18 cellular contexts compared by ENCODE assay signal in genomic region chr10:120052964-120053363, GRCh38.
A peak's percentile ranks its signal among the peaks of the same experiment; 100 is the strongest.
DNase-seq lines count a peak whose midpoint lies in the region; TF ChIP-seq lines count a peak whose summit lies in the region.
"Had no signal": no experiment of that assay in that cellular context is flagged by ENCODE, and none has a peak within 500 bp of the region (broad histone marks: within the 10 kb centered on the region; RNA-seq: fewer than 3 reads in every experiment).

No MANE protein-coding gene starts in this region.

- no peak overlapping the region for H2BK120ac ChIP-seq in H9 (ENCODE audit: low read depth, low read length, poor library complexity, severe bottlenecking)

- no peaks in the 10 kb centered on the region for H3K79me1 ChIP-seq in H9 (ENCODE audit: insufficient read depth, low read depth, low read length, poor library complexity, severe bottlenecking)

- H3K4me3 ChIP-seq in prostate gland, result no peak overlapping the region
- H3K4me3 ChIP-seq in brain microvascular endothelial cell (ENCODE audit: low read depth, low read length), result no peak overlapping the region
- no peak overlapping the region for H3K4me3 ChIP-seq in tibial nerve
- H3K4me3 ChIP-seq: BLaER1 treated with 17β-estradiol and CSF1 and Interleukin-3, amounts not matched to agents 10 nM and 100 nM; HAP-1 had no signal

- intact Hi-C loops in prostate gland (cut with DNase I), result no loop called here

- DNase-seq in H9 (no peak), SW480 (ENCODE audit: low spot score) (peak; percentile 13), inferior parietal cortex (ENCODE audit: extremely low spot score) (peak; percentile 2), prostate gland (ENCODE audit: low spot score) (peak; percentile 70), erythroblast (lab: John Stamatoyannopoulos, UW) (no peak), brain microvascular endothelial cell (no peak), NCI-H524 treated with DMSO at 0.1 percent for 48 hours (lab: John Stamatoyannopoulos, UW) (no peak), tibial nerve (ENCODE audit: low spot score in 2 of 2) (no peak)
- DNase-seq: ACHN; Calu3; CD4-positive, alpha-beta T cell; DMS 273 treated with DMSO at 0.1 percent for 48 hours; DMS79; EL; GOT3; HFFc6 had no signal

- no peak overlapping the region for H3K27ac ChIP-seq in H9 (ENCODE audit: insufficient read length, low read depth, low read length)
- H3K27ac ChIP-seq in prostate gland, result no peak overlapping the region
- no peak overlapping the region for H3K27ac ChIP-seq in brain microvascular endothelial cell
- no peak overlapping the region for H3K27ac ChIP-seq in tibial nerve
- H3K27ac ChIP-seq: BLaER1 treated with 17β-estradiol and CSF1 and Interleukin-3, amounts not matched to agents 10 nM and 100 nM had no signal

- no CpG with 5 or more reads among the region's 1 CpG for WGBS in H9 (ENCODE audit: extremely low coverage, insufficient read length, low lambda C conversion rate)
- WGBS in prostate gland, result 7% methylated on average over 1 of the region's 1 CpG
- WGBS in tibial nerve, 2 donors, result 32 to 56% methylated on average over 1 of the region's 1 CpG

- H3K4me3 Mint-ChIP-seq in H9, result no peak overlapping the region
- H3K4me3 Mint-ChIP-seq: CD4-positive, alpha-beta T cell; HFFc6 had no signal

- H4K20me1 ChIP-seq in H9 (ENCODE audit: control insufficient read depth, insufficient read depth, insufficient read length), result no peaks in the 10 kb centered on the region
- H4K20me1 ChIP-seq: BLaER1 treated with 17β-estradiol and CSF1 and Interleukin-3, amounts not matched to agents 10 nM and 100 nM had no signal

- H4K91ac ChIP-seq in H9 (ENCODE audit: insufficient read length, low read depth, low read length), result no peak overlapping the region

- H2BK20ac ChIP-seq in H9 (ENCODE audit: low read depth, low read length, poor library complexity, severe bottlenecking), result no peak overlapping the region

- no peak overlapping the region for H3T11ph ChIP-seq in H9 (ENCODE audit: low read length)

- H4K8ac ChIP-seq in H9 (replicated peaks; ENCODE audit: insufficient read length, low read depth, low read length), result no peak overlapping the region

- H3K27ac Mint-ChIP-seq in H9, result no peak overlapping the region
- H3K27ac Mint-ChIP-seq: CD4-positive, alpha-beta T cell; HFFc6 had no signal

- no peak overlapping the region for H4K5ac ChIP-seq in H9 (ENCODE audit: insufficient read length, low read depth, low read length)

- peak overlapping the region; percentile 58 for H3K18ac ChIP-seq in H9 (ENCODE audit: insufficient read length, low read depth, low read length)

- no peak overlapping the region for H2BK12ac ChIP-seq in H9 (ENCODE audit: insufficient read length, low read depth, low read length)

- H3K4me1 ChIP-seq in H9 (ENCODE audit: insufficient read depth, low read length) (peaks cover 2% of the 10 kb centered on the region; the same call in 1 of the 2 replicates), prostate gland (replicated peaks) (peaks cover 3% of the 10 kb centered on the region), tibial nerve (no peaks in the 10 kb centered on the region)
- H3K4me1 ChIP-seq: HAP-1 had no signal

- in situ Hi-C loops in brain microvascular endothelial cell (cut with HindIII; ENCODE audit: low pct_ligation_motif_present, low sequenced_read_pairs), result no loop called here

- H2BK15ac ChIP-seq in H9 (ENCODE audit: low read depth, low read length), result no peak overlapping the region

- TF ChIP-seq POLR2A in prostate gland (IDR thresholded peaks at IDR 0.05), result no peak
- TF ChIP-seq POLR2A in erythroblast (IDR thresholded peaks at IDR 0.05; ENCODE audit: low read length), result no peak
- no peak for TF ChIP-seq POLR2A in tibial nerve (IDR thresholded peaks at IDR 0.05)

- no peak overlapping the region for H2AFZ ChIP-seq in H9 (ENCODE audit: low read length)

- H3K36me3 ChIP-seq in prostate gland (no peaks in the 10 kb centered on the region), brain microvascular endothelial cell (replicated peaks) (no peaks in the 10 kb centered on the region), tibial nerve (no peaks in the 10 kb centered on the region)
- H3K36me3 ChIP-seq: BLaER1 treated with 17β-estradiol and CSF1 and Interleukin-3, amounts not matched to agents 10 nM and 100 nM; HAP-1 had no signal

- H3K9me3 Mint-ChIP-seq in H9, result no peaks in the 10 kb centered on the region
- H3K9me3 Mint-ChIP-seq: CD4-positive, alpha-beta T cell had no signal

- peaks cover 19 to 27% of the 10 kb centered on the region in 2 experiments for H3K4me1 Mint-ChIP-seq in H9

- no peak overlapping the region for H2AK5ac ChIP-seq in H9 (ENCODE audit: insufficient read length, low read length)

- H3K9me3 ChIP-seq in H9 (ENCODE audit: control insufficient read depth, low read depth, low read length) (no peaks in the 10 kb centered on the region), prostate gland (no peaks in the 10 kb centered on the region), tibial nerve (peaks cover 0 to 7% (median 0%) of the 10 kb centered on the region in 4 donors)
- H3K9me3 ChIP-seq: HAP-1 had no signal

- no peaks in the 10 kb centered on the region for H3K79me2 ChIP-seq in H9 (ENCODE audit: insufficient read depth, low read length)

- H3K23me2 ChIP-seq in H9 (ENCODE audit: insufficient read length, low read depth, low read length, poor library complexity, severe bottlenecking), result no peaks in the 10 kb centered on the region

- no peak overlapping the region for H3K4me2 ChIP-seq in H9 (ENCODE audit: insufficient read depth, insufficient read length, low read length)
- H3K4me2 ChIP-seq: BLaER1 treated with 17β-estradiol and CSF1 and Interleukin-3, amounts not matched to agents 10 nM and 100 nM had no signal

- H2BK5ac ChIP-seq in H9 (ENCODE audit: insufficient read length, low read length), result no peak overlapping the region

- H3K27me3 ChIP-seq in H9 (ENCODE audit: insufficient read depth, low read length) (no peaks in the 10 kb centered on the region), prostate gland (replicated peaks; ENCODE audit: insufficient read depth) (no peaks in the 10 kb centered on the region), brain microvascular endothelial cell (replicated peaks) (no peaks in the 10 kb centered on the region), tibial nerve (no peaks in the 10 kb centered on the region)
- H3K27me3 ChIP-seq: BLaER1 treated with 17β-estradiol and CSF1 and Interleukin-3, amounts not matched to agents 10 nM and 100 nM had no signal

- TF ChIP-seq CTCF in H9 (conservative IDR thresholded peaks at IDR 0.05) (no peak), prostate gland (IDR thresholded peaks at IDR 0.05) (no peak), brain microvascular endothelial cell (IDR thresholded peaks at IDR 0.05; ENCODE audit: low read depth, low read length, missing control alignments) (no peak), tibial nerve (IDR thresholded peaks at IDR 0.05) (no peak)

- TF ChIP-seq EP300 in tibial nerve (IDR thresholded peaks at IDR 0.05), result no peak

- no peaks in the 10 kb centered on the region for H3K27me3 Mint-ChIP-seq in H9 (ENCODE audit: low read depth)

- H3K36me3 Mint-ChIP-seq in H9 (ENCODE audit: insufficient read depth in 1 of 3, low read depth in 3 of 3), result no peaks in the 10 kb centered on the region

- no peak overlapping the region for H3K14ac ChIP-seq in H9 (ENCODE audit: insufficient read depth, low read length)

- H3K4ac ChIP-seq in H9 (ENCODE audit: low read depth, low read length), result no peak overlapping the region

- no peak overlapping the region for H3K9ac ChIP-seq in H9 (ENCODE audit: extremely low read depth, insufficient read length, low read length)
- H3K9ac ChIP-seq: BLaER1 treated with 17β-estradiol and CSF1 and Interleukin-3, amounts not matched to agents 10 nM and 100 nM had no signal

- no peak overlapping the region for H3K56ac ChIP-seq in H9 (ENCODE audit: insufficient read length, low read depth, low read length)

- no peak overlapping the region for H3K23ac ChIP-seq in H9 (ENCODE audit: insufficient read length, low read depth, low read length)

Comparison
In these comparisons a context has a peak if more than half of its experiments do, and no peak if none do; other contexts are left out.
1. DNase-seq: peak in SW480 (single experiment), inferior parietal cortex (single experiment) and prostate gland (single experiment); none in H9 (single experiment), erythroblast (0 of 2), brain microvascular endothelial cell (single experiment), NCI-H524 treated with DMSO at 0.1 percent for 48 hours (single experiment) and tibial nerve (0 of 2).